Comparison of ENCODE assay signal across 15 cellular contexts in genomic region chr11:105740164-105740903, GRCh38.
DNase-seq lines count a peak whose midpoint lies in the region; ATAC-seq lines count a peak whose summit lies in the region.
"Had no signal": no experiment of that assay in that cellular context is flagged by ENCODE, and none has a peak within 500 bp of the region (broad histone marks: within the 10 kb centered on the region; RNA-seq: fewer than 3 reads in every experiment).

No MANE protein-coding gene starts in this region.

- no peak overlapping the region for H3K4me3 Mint-ChIP-seq in activated T-helper 17 cell treated with anti-CD3 and anti-CD28 coated beads, Interleukin-2, amount 50 U/mL, for 72 hours
- H3K4me3 Mint-ChIP-seq: activated T-cell treated with anti-CD3 and anti-CD28 coated beads, Interleukin-2, amount 50 U/mL, for 72 hours had no signal

- no peak overlapping the region for H3K27ac Mint-ChIP-seq in activated T-helper 17 cell treated with anti-CD3 and anti-CD28 coated beads, Interleukin-2, amount 50 U/mL, for 72 hours
- H3K27ac Mint-ChIP-seq: activated T-cell treated with anti-CD3 and anti-CD28 coated beads, Interleukin-2, amount 50 U/mL, for 72 hours had no signal

- no peaks in the 10 kb centered on the region for H3K9me3 Mint-ChIP-seq in activated T-helper 17 cell treated with anti-CD3 and anti-CD28 coated beads, Interleukin-2, amount 50 U/mL, for 72 hours

- H3K36me3 Mint-ChIP-seq in activated T-helper 17 cell treated with anti-CD3 and anti-CD28 coated beads, Interleukin-2, amount 50 U/mL, for 72 hours (ENCODE audit: low read depth): no peaks in the 10 kb centered on the region

- no peaks in the 10 kb centered on the region for H3K4me1 Mint-ChIP-seq in activated T-helper 17 cell treated with anti-CD3 and anti-CD28 coated beads, Interleukin-2, amount 50 U/mL, for 72 hours

- DNase-seq in AG08395 (ENCODE audit: low spot score): no peak
- DNase-seq in GDM1 (lab: John Stamatoyannopoulos, UW): no peak
- no peak for DNase-seq in NOMO-1 treated with DMSO at 0.1 percent for 48 hours (lab: John Stamatoyannopoulos, UW; ENCODE audit: unreplicated experiment)
- DNase-seq: activated T-cell treated with anti-CD3 and anti-CD28 coated beads, Interleukin-2, amount 50 U/mL, for 72 hours; effector CD4-positive, alpha-beta T cell; gastrocnemius medialis; NCI-H1417; retina; stimulated activated CD4-positive, alpha-beta T cell treated with anti-CD3 and anti-CD28 coated beads, Interleukin-4, amount 100 ng/mL, for 1 hour; stimulated activated naive CD8-positive, alpha-beta T cell treated with anti-CD3 and anti-CD28 coated beads, Interleukin-15, Interleukin-2, amounts not matched to agents 100 U/mL and 50 U/mL, for 24 hours had no signal

- no peaks in the 10 kb centered on the region for H3K27me3 Mint-ChIP-seq in activated T-helper 17 cell treated with anti-CD3 and anti-CD28 coated beads, Interleukin-2, amount 50 U/mL, for 72 hours

- peak; percentile 83 for ATAC-seq in GM18868 (IDR thresholded peaks at IDR 0.05; ENCODE audit: unreplicated experiment)
- ATAC-seq in GM21515 (IDR thresholded peaks at IDR 0.05; ENCODE audit: unreplicated experiment): peak; percentile 94
- ATAC-seq in HG03025 (IDR thresholded peaks at IDR 0.05; ENCODE audit: low FRiP score, unreplicated experiment): peak; percentile 91
- ATAC-seq in HG03565 (IDR thresholded peaks at IDR 0.05; ENCODE audit: unreplicated experiment): peak; percentile 96
- ATAC-seq in activated T-helper 17 cell treated with anti-CD3 and anti-CD28 coated beads, Interleukin-2, amount 50 U/mL, for 72 hours (replicated peaks): no peak
- ATAC-seq: activated T-cell treated with anti-CD3 and anti-CD28 coated beads, Interleukin-2, amount 50 U/mL, for 72 hours; gastrocnemius medialis; stimulated activated naive CD8-positive, alpha-beta T cell treated with anti-CD3 and anti-CD28 coated beads, Interleukin-15, Interleukin-2, amounts not matched to agents 100 U/mL and 50 U/mL, for 24 hours had no signal
